ENCODE assay signal across 20 cellular contexts in genomic region chr6:12716298-12716853, GRCh38. TPM values are rescaled to one million over a fixed set of nuclear protein-coding genes. Genes with fewer than 3 reads are reported as not detected.
DNase-seq lines count a peak whose midpoint lies in the region; ATAC-seq and TF ChIP-seq lines count a peak whose summit lies in the region.
"Had no signal": no experiment of that assay in that cellular context is flagged by ENCODE, and none has a peak within 500 bp of the region (broad histone marks: within the 10 kb centered on the region; RNA-seq: fewer than 3 reads in every experiment).

Gene PHACTR1 (plus strand): TSS chr6:12716767.

- H3K27ac ChIP-seq in left lung = no peak within 1 kb of the TSS
- H3K27ac ChIP-seq: coronary artery, esophagus muscularis mucosa, pancreas, SK-N-MC had no signal

- peak; percentile 2 for DNase-seq in NCI-H1436 (lab: John Stamatoyannopoulos, UW)
- no peak for DNase-seq in NCI-H1436 treated with DMSO at 0.1 percent for 48 hours (lab: John Stamatoyannopoulos, UW)
- DNase-seq in left lung = no peak
- no peak for DNase-seq in type B pancreatic cell (ENCODE audit: extremely low spot score, unreplicated experiment)
- no peak for DNase-seq in stimulated activated CD4-positive, alpha-beta T cell treated with anti-CD3 and anti-CD28 coated beads, Interleukin-4, amount 100 ng/mL, for 4 hours
- DNase-seq in D341Med (ENCODE audit: low spot score) = no peak
- no peak for DNase-seq in activated T-cell treated with anti-CD3 and anti-CD28 coated beads, Interleukin-2, amount 50 U/mL, for 48 hours
- DNase-seq: activated CD4-positive, alpha-beta memory T cell treated with anti-CD3 and anti-CD28 coated beads for 36 hours; CD4-positive, CD25-positive, alpha-beta regulatory T cell; DND-41; GOT3; mesendoderm; NCI-H1092 treated with DMSO at 0.1 percent for 48 hours; NCI-H510A treated with DMSO at 0.1 percent for 48 hours; pancreas had no signal

- H3K27ac Mint-ChIP-seq in type B pancreatic cell = no peak within 1 kb of the TSS
- H3K27ac Mint-ChIP-seq: activated CD4-positive, alpha-beta memory T cell treated with anti-CD3 and anti-CD28 coated beads for 36 hours; activated T-helper 1 cell treated with anti-CD3 and anti-CD28 coated beads, Interleukin-12 subunit alpha, Interleukin-12 subunit beta, Interleukin-2, Interleukin-4 antibody, amounts not matched to agents 30 ng/mL and 10 ng/mL and 1 ng/mL, durations not matched to agents 14 hours and 24 hours and 36 hours; CD4-positive, CD25-positive, alpha-beta regulatory T cell had no signal

- ATAC-seq in left lung = no peak
- ATAC-seq: pancreas had no signal

- peaks cover 52% of the 10 kb centered on the region for H3K27me3 Mint-ChIP-seq in type B pancreatic cell
- H3K27me3 Mint-ChIP-seq: CD4-positive, CD25-positive, alpha-beta regulatory T cell had no signal

- H3K36me3 Mint-ChIP-seq in type B pancreatic cell = no peaks in the 10 kb centered on the region
- H3K36me3 Mint-ChIP-seq: activated CD4-positive, alpha-beta memory T cell treated with anti-CD3 and anti-CD28 coated beads for 36 hours; CD4-positive, CD25-positive, alpha-beta regulatory T cell had no signal

- H3K4me3 ChIP-seq in left lung = no peak within 1 kb of the TSS
- H3K4me3 ChIP-seq: coronary artery, esophagus muscularis mucosa, pancreas, SK-N-MC had no signal

- peak within 1 kb of the TSS; percentile 74 for H3K4me3 Mint-ChIP-seq in type B pancreatic cell
- H3K4me3 Mint-ChIP-seq: activated CD4-positive, alpha-beta memory T cell treated with anti-CD3 and anti-CD28 coated beads for 36 hours; activated T-helper 1 cell treated with anti-CD3 and anti-CD28 coated beads, Interleukin-12 subunit alpha, Interleukin-12 subunit beta, Interleukin-2, Interleukin-4 antibody, amounts not matched to agents 30 ng/mL and 10 ng/mL and 1 ng/mL, durations not matched to agents 14 hours and 24 hours and 36 hours; CD4-positive, CD25-positive, alpha-beta regulatory T cell had no signal

- peaks cover 33% of the 10 kb centered on the region for H3K4me1 Mint-ChIP-seq in type B pancreatic cell (ENCODE audit: unreplicated experiment)
- H3K4me1 Mint-ChIP-seq: CD4-positive, CD25-positive, alpha-beta regulatory T cell had no signal

- no peaks in the 10 kb centered on the region for H3K9me3 Mint-ChIP-seq in type B pancreatic cell
- H3K9me3 Mint-ChIP-seq: activated CD4-positive, alpha-beta memory T cell treated with anti-CD3 and anti-CD28 coated beads for 36 hours; activated T-helper 1 cell treated with anti-CD3 and anti-CD28 coated beads, Interleukin-12 subunit alpha, Interleukin-12 subunit beta, Interleukin-2, Interleukin-4 antibody, amounts not matched to agents 30 ng/mL and 10 ng/mL and 1 ng/mL, durations not matched to agents 14 hours and 24 hours and 36 hours had no signal

- TF ChIP-seq CTCF in left lung (IDR thresholded peaks at IDR 0.05) (no peak), type B pancreatic cell (conservative IDR thresholded peaks at IDR 0.05) (no peak)

- intact Hi-C loops in left lung (cut with DNase I) = no loop called here

- no peaks in the 10 kb centered on the region for H3K4me1 ChIP-seq in left lung
- H3K4me1 ChIP-seq: pancreas had no signal

- in situ Hi-C loops in endometrial microvascular endothelial cells (cut with HindIII; ENCODE audit: inconsistent ontology term, low pct_unique_long_range_greater_than_20kb, low sequenced_read_pairs) = no loop called here

- H3K27me3 ChIP-seq in left lung = peaks cover 7 to 59% of the 10 kb centered on the region in 2 donors

- no peaks in the 10 kb centered on the region for H3K9me3 ChIP-seq in left lung
- H3K9me3 ChIP-seq: esophagus muscularis mucosa, pancreas had no signal

- no peaks in the 10 kb centered on the region for H3K36me3 ChIP-seq in left lung
- H3K36me3 ChIP-seq: esophagus muscularis mucosa, pancreas had no signal

RNA-seq across cellular contexts. Expression of gene PHACTR1, which starts in this region (rescaled TPM):
- 14.6 TPM for total RNA-seq in endometrial microvascular endothelial cells (ENCODE audit: inconsistent ontology term)
- total RNA-seq in left lung = 10 to 100 TPM; 47.0 to 53.3 TPM
- 6.6 and 12.3 TPM in 2 replicates for total RNA-seq in type B pancreatic cell (ENCODE audit: low replicate concordance)
- total RNA-seq: activated CD4-positive, alpha-beta memory T cell treated with anti-CD3 and anti-CD28 coated beads for 36 hours had no signal
